Comparison of ENCODE assay signal across 27 cellular contexts in genomic region chr14:24868389-24868788, GRCh38.
"Had no signal": no experiment of that assay in that cellular context is flagged by ENCODE, and none has a peak within 500 bp of the region (broad histone marks: within the 10 kb centered on the region; RNA-seq: fewer than 3 reads in every experiment).

No MANE protein-coding gene starts in this region.

- H3K4me1 Mint-ChIP-seq: endodermal cell had no signal

- H3K36me3 ChIP-seq: colonic mucosa, esophagus muscularis mucosa, esophagus squamous epithelium, gastrocnemius medialis, gastroesophageal sphincter, heart right ventricle had no signal

- H3K4me3 ChIP-seq: colonic mucosa, coronary artery, dorsolateral prefrontal cortex, esophagus muscularis mucosa, esophagus squamous epithelium, gastrocnemius medialis, gastroesophageal sphincter, heart right ventricle had no signal

- FAIRE-seq: colon, endometrium, endothelial cell of umbilical vein, frontal cortex had no signal

- H3K9me3 ChIP-seq: colonic mucosa, esophagus muscularis mucosa, esophagus squamous epithelium, gastrocnemius medialis, gastroesophageal sphincter had no signal

- H3K4me1 ChIP-seq: esophagus squamous epithelium, foreskin keratinocyte, gastrocnemius medialis, gastroesophageal sphincter had no signal

- H3K27ac ChIP-seq: colonic mucosa, coronary artery, dorsolateral prefrontal cortex, epithelial cell of prostate, esophagus muscularis mucosa, esophagus squamous epithelium, foreskin keratinocyte, gastrocnemius medialis, gastroesophageal sphincter, heart right ventricle had no signal

- H3K27ac Mint-ChIP-seq: dendritic cell treated with granulocyte-macrophage colony-stimulating factor and Interleukin-4, amounts not matched to agents 40 ng/mL and 50 ng/mL, for 4 days; endodermal cell had no signal

- H3K9me3 Mint-ChIP-seq: dendritic cell treated with granulocyte-macrophage colony-stimulating factor and Interleukin-4, amounts not matched to agents 40 ng/mL and 50 ng/mL, for 4 days; effector memory CD8-positive, alpha-beta T cell; endodermal cell had no signal

- H3K4me3 Mint-ChIP-seq: dendritic cell treated with granulocyte-macrophage colony-stimulating factor and Interleukin-4, amounts not matched to agents 40 ng/mL and 50 ng/mL, for 4 days; effector memory CD8-positive, alpha-beta T cell; endodermal cell had no signal

- H3K27me3 ChIP-seq: colonic mucosa, dorsolateral prefrontal cortex, esophagus muscularis mucosa, esophagus squamous epithelium, foreskin keratinocyte, gastrocnemius medialis, gastroesophageal sphincter, heart right ventricle had no signal

- ATAC-seq: effector memory CD8-positive, alpha-beta T cell; esophagus mucosa; foreskin keratinocyte; gastrocnemius medialis; gastroesophageal sphincter; heart right ventricle had no signal

- DNase-seq: colonic mucosa; cortex of kidney; dermis blood vessel endothelial cell; dorsolateral prefrontal cortex; effector CD4-positive, alpha-beta T cell; effector CD8-positive, alpha-beta T cell; effector memory CD4-positive, alpha-beta T cell; effector memory CD8-positive, alpha-beta T cell; endodermal cell; esophagus squamous epithelium; foreskin fibroblast; foreskin keratinocyte; foreskin melanocyte; gastrocnemius medialis; glutamatergic neuron; head of caudate nucleus; heart right ventricle had no signal
